ENCODE assay signal across 8 cellular contexts in genomic region chr3:47522082-47522987, GRCh38. TPM values are rescaled to one million over a fixed set of nuclear protein-coding genes. Genes with fewer than 3 reads are reported as not detected.
A peak's percentile ranks its signal among the peaks of the same experiment; 100 is the strongest.
DNase-seq lines count a peak whose midpoint lies in the region; ATAC-seq and FAIRE-seq lines count a peak whose summit lies in the region.

No MANE protein-coding gene starts in this region.

- H3K4me3 Mint-ChIP-seq in naive thymus-derived CD4-positive, alpha-beta T cell: no peak overlapping the region

- peaks cover 0 to 4% (median 0%) of the 10 kb centered on the region in 11 donors for H3K9me3 Mint-ChIP-seq in naive thymus-derived CD4-positive, alpha-beta T cell

- no peaks in the 10 kb centered on the region for H3K4me1 ChIP-seq in naive thymus-derived CD4-positive, alpha-beta T cell (ENCODE audit: control insufficient read depth in 2 of 2, insufficient read depth in 2 of 2, low read length in 2 of 2)

- CTCF ChIA-PET in naive thymus-derived CD4-positive, alpha-beta T cell (lab: Charles Lee): interaction anchor here (0.5 to 4.4 kb wide), 19 partner anchors 9 to 1963 kb away, joined by 3 to 36 read pairs (median 4); partner anchors contain the start of genes DHX30, ELP6 and SMARCC1

- H3K27me3 Mint-ChIP-seq in naive thymus-derived CD4-positive, alpha-beta T cell: peaks cover 0 to 8% (median 0%) of the 10 kb centered on the region in 5 donors

- no peak overlapping the region for H3K27ac ChIP-seq in naive thymus-derived CD4-positive, alpha-beta T cell (ENCODE audit: low read depth, low read length)

- in situ Hi-C loops in KBM-7 (cut with MboI; ENCODE audit: low pct_unique_long_range_greater_than_20kb, low sequenced_read_pairs): no loop called here

- no peak overlapping the region for H3K4me3 ChIP-seq in naive thymus-derived CD4-positive, alpha-beta T cell (ENCODE audit: low read length)

- peak; percentile 91 for FAIRE-seq in GM18507 (lab: Jason Lieb, UNC)

- H3K27me3 ChIP-seq in naive thymus-derived CD4-positive, alpha-beta T cell (ENCODE audit: control insufficient read depth in 2 of 2, insufficient read depth in 2 of 2, low read length in 2 of 2): no peaks in the 10 kb centered on the region

- no peaks in the 10 kb centered on the region for H3K36me3 Mint-ChIP-seq in naive thymus-derived CD4-positive, alpha-beta T cell

- POLR2A ChIA-PET in naive thymus-derived CD4-positive, alpha-beta T cell (lab: Charles Lee): interaction anchor here (0.7 to 1.5 kb wide), 5 partner anchors 103 to 303 kb away, joined by 3 to 7 read pairs (median 4); no protein-coding TSS in a partner anchor

- peak; percentile 95 for ATAC-seq in esophagus mucosa
- ATAC-seq in naive thymus-derived CD4-positive, alpha-beta T cell: peak; percentile 97

- peak overlapping the region in 2 of 9 donors; percentile 15 to 67 for H3K27ac Mint-ChIP-seq in naive thymus-derived CD4-positive, alpha-beta T cell

- H3K36me3 ChIP-seq in naive thymus-derived CD4-positive, alpha-beta T cell (ENCODE audit: control insufficient read depth in 2 of 3, insufficient read depth in 3 of 3, low read length in 3 of 3): no peaks in the 10 kb centered on the region

- DNase-seq in 8988T (peak; percentile 71), GM18507 (ENCODE audit: extremely low spot score, insufficient read length, low read depth) (peak; percentile 69), KBM-7 (peak; percentile 92), OCI-M2 (lab: John Stamatoyannopoulos, UW; ENCODE audit: unreplicated experiment) (peak; percentile 77), activated T-cell treated with anti-CD3 and anti-CD28 coated beads for 1 hour (ENCODE audit: low read depth) (peak; percentile 60)
- peak; percentile 36 to 75 (median 60) for DNase-seq in naive thymus-derived CD4-positive, alpha-beta T cell
- DNase-seq in stimulated activated CD8-positive, alpha-beta memory T cell treated with anti-CD3 and anti-CD28 coated beads, Interleukin-7, amount 100 ng/mL, for 24 hours (ENCODE audit: low read depth): peak; percentile 48

- intact Hi-C loops in naive thymus-derived CD4-positive, alpha-beta T cell (cut with micrococcal nuclease): loop anchor here (1.0 to 10.0 kb wide), 5 partner anchors 267 to 632 kb away; no protein-coding TSS in a partner anchor

- H3K4me1 Mint-ChIP-seq in naive thymus-derived CD4-positive, alpha-beta T cell: peaks cover 0 to 11% (median 0%) of the 10 kb centered on the region in 7 donors

- no peaks in the 10 kb centered on the region for H3K9me3 ChIP-seq in naive thymus-derived CD4-positive, alpha-beta T cell (ENCODE audit: control insufficient read depth in 2 of 3, low read length in 3 of 3)

RNA-seq across cellular contexts. Expression of gene ELP6, which starts 8.8 kb away (rescaled TPM):
- total RNA-seq in esophagus mucosa: 20.9 TPM
- total RNA-seq in naive thymus-derived CD4-positive, alpha-beta T cell: 10 to 100 TPM; 18.8 to 43.1 (median 25.3) TPM
- polyA plus RNA-seq in naive thymus-derived CD4-positive, alpha-beta T cell: 10 to 100 TPM; 35.6 to 35.8 TPM

RNA-seq across cellular contexts. Expression of gene SCAP, which starts 46.6 kb away (rescaled TPM):
- total RNA-seq in esophagus mucosa: 59.8 TPM
- 10 to 100 TPM; 80.6 to 95.4 (median 92.9) TPM for total RNA-seq in naive thymus-derived CD4-positive, alpha-beta T cell
- 10 to 100 TPM; 34.5 to 70.6 TPM for polyA plus RNA-seq in naive thymus-derived CD4-positive, alpha-beta T cell

RNA-seq across cellular contexts. Expression of gene CSPG5, which starts 56.3 kb away (rescaled TPM):
- 0.48 TPM for total RNA-seq in esophagus mucosa
- under 1 TPM in 4 of 5 experiments, not detected in 1; 0.10 to 0.51 (median 0.43) TPM for total RNA-seq in naive thymus-derived CD4-positive, alpha-beta T cell
- polyA plus RNA-seq in naive thymus-derived CD4-positive, alpha-beta T cell: not detected
